ENCODE assay signal across 16 cellular contexts in genomic region chr4:69179817-69180216, GRCh38. TPM values are rescaled to one million over a fixed set of nuclear protein-coding genes. Genes with fewer than 3 reads are reported as not detected.
"Had no signal": no experiment of that assay in that cellular context is flagged by ENCODE, and none has a peak within 500 bp of the region (broad histone marks: within the 10 kb centered on the region; RNA-seq: fewer than 3 reads in every experiment).

No MANE protein-coding gene starts in this region.

RNA-seq across cellular contexts. Expression of gene UGT2B11, which starts 34.7 kb away (rescaled TPM):
- total RNA-seq: activated CD4-positive, alpha-beta memory T cell treated with anti-CD3 and anti-CD28 coated beads, Interleukin-2, amount 10 ng/mL, durations not matched to agents 7 days and 5 days; activated CD4-positive, alpha-beta T cell treated with anti-CD3 and anti-CD28 coated beads, Interleukin-2, amount 10 ng/mL, durations not matched to agents 7 days and 5 days; activated naive CD4-positive, alpha-beta T cell treated with anti-CD3 and anti-CD28 coated beads, Interleukin-2, amount 50 U/mL, for 72 hours; activated naive CD8-positive, alpha-beta T cell treated with anti-CD3 and anti-CD28 coated beads, Interleukin-2, amount 10 ng/mL, durations not matched to agents 7 days and 5 days; activated T-cell treated with anti-CD3 and anti-CD28 coated beads, Interleukin-2, amount 50 U/mL, for 72 hours; ascending aorta; cardiac muscle cell; colonic mucosa; dermis microvascular lymphatic vessel endothelial cell; epithelial cell of proximal tubule; esophagus muscularis mucosa; foreskin keratinocyte; gastrocnemius medialis; T-cell; T-helper 2 cell treated with Interferon-gamma antibody and Interleukin-4, amounts not matched to agents 100 ng/mL and 5 ng/mL, for 36 hours; WTC11 had no signal
